20 cellular contexts compared by ENCODE assay signal in the genomic region with DNA sequence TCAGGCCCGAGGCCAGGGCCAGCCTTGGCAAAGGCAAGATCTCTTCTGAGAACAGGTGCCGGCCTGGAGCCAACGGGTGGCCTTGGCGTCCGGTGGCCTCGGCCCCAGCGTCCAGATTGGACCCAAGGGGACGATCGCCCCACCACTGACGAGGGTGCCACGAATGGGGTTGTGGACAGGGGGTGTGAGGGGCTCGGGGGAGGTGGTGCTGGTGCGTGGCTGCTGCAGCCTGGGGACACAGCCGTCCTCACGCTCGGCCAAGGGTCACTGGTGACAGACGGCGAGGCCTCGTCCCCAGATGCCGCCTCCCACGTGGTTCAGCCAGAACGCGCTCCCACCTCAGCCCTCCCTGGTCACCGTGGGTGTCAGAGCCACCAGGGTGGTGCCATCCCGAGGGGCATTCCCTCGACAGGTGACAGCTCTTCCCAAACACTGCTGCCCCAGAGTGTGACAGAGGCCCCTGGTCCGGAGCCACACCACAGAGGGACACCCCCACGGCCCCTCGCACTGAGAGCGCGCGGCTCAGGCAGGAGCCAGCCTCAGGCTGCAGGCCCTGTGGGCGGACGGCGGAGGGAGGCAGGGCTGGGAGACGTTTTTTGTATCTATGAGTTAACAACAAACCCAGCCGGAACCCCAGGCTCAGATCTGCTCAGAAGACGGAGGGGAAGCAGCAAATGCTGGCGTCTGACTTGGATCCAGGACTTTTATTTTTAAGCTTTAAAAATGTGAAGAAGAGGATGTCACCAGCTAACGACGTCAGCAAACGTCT. TPM values are rescaled to one million over a fixed set of nuclear protein-coding genes. Genes with fewer than 3 reads are reported as not detected.
DNase-seq lines count a peak whose midpoint lies in the region; ATAC-seq, FAIRE-seq and TF ChIP-seq lines count a peak whose summit lies in the region.
"Had no signal": no experiment of that assay in that cellular context is flagged by ENCODE, and none has a peak within 500 bp of the region (broad histone marks: within the 10 kb centered on the region; RNA-seq: fewer than 3 reads in every experiment).

No MANE protein-coding gene starts in this region.

- TF ChIP-seq POLR2A in right lobe of liver (IDR thresholded peaks at IDR 0.05) (no peak), HepG2 (IDR thresholded peaks at IDR 0.05; ENCODE audit: insufficient read depth in 1 of 2, low read depth in 2 of 2, low read length in 2 of 2) (no peak)

- H3K36me3 ChIP-seq in right lobe of liver, result no peaks in the 10 kb centered on the region
- no peaks in the 10 kb centered on the region for H3K36me3 ChIP-seq in HepG2 (replicated peaks in 1 of 2; ENCODE audit: control insufficient read depth in 1 of 2, insufficient read depth in 2 of 2, low read length in 2 of 2)
- no peaks in the 10 kb centered on the region for H3K36me3 ChIP-seq in upper lobe of right lung
- H3K36me3 ChIP-seq in BE2C, result no peaks in the 10 kb centered on the region
- H3K36me3 ChIP-seq: neutrophil had no signal

- H3K27me3 ChIP-seq in right lobe of liver (no peaks in the 10 kb centered on the region), HepG2 (ENCODE audit: control insufficient read depth in 1 of 2, insufficient read depth in 2 of 2, low read length in 2 of 2) (peaks cover 11 to 70% of the 10 kb centered on the region in 2 experiments; a peak in 3 of 5 replicates), upper lobe of right lung (no peaks in the 10 kb centered on the region), BE2C (peaks cover 3% of the 10 kb centered on the region)

- peaks cover 14 to 23% of the 10 kb centered on the region in 2 donors for H3K27me3 Mint-ChIP-seq in T-cell
- H3K27me3 Mint-ChIP-seq in naive B cell, result peaks cover 8 to 54% (median 49%) of the 10 kb centered on the region in 3 donors

- H3K36me3 Mint-ChIP-seq in T-cell (no peaks in the 10 kb centered on the region), naive B cell (no peaks in the 10 kb centered on the region)
- H3K36me3 Mint-ChIP-seq: activated CD4-positive, alpha-beta memory T cell treated with anti-CD3 and anti-CD28 coated beads for 36 hours had no signal

- ATAC-seq in right lobe of liver (no peak), HepG2 (no peak; the same call in 2 of the 3 replicates), T-cell (replicated peaks in 1 of 4) (no peak), naive B cell (ENCODE audit: low read depth in 2 of 2) (no peak), upper lobe of right lung (no peak)
- ATAC-seq: activated T-cell treated with anti-CD3 and anti-CD28 coated beads, Interleukin-2, amount 50 U/mL, for 4 hours had no signal

- H3K27ac ChIP-seq in right lobe of liver (no peak overlapping the region), HepG2 (ENCODE audit: extremely low read length, insufficient read depth, low read length) (no peak overlapping the region), upper lobe of right lung (no peak overlapping the region)
- H3K27ac ChIP-seq: epithelial cell of prostate, foreskin keratinocyte, KMS-11, neutrophil, RWPE1 had no signal

- DNase-seq in right lobe of liver, result peak; percentile 17 to 44 (median 43)
- DNase-seq in HepG2 (ENCODE audit: low spot score), result no peak
- peak in 1 of 34 experiments; percentile 23 for DNase-seq in T-cell
- no peak for DNase-seq in naive B cell
- DNase-seq in upper lobe of right lung, result peak; percentile 60
- no peak for DNase-seq in DMS153 treated with DMSO at 0.1 percent for 48 hours (lab: John Stamatoyannopoulos, UW; ENCODE audit: unreplicated experiment)
- no peak for DNase-seq in BE2C
- DNase-seq: activated CD4-positive, alpha-beta memory T cell treated with anti-CD3 and anti-CD28 coated beads for 36 hours; activated T-cell treated with anti-CD3 and anti-CD28 coated beads, Interleukin-2, amount 50 U/mL, for 4 hours; dermis blood vessel endothelial cell; foreskin keratinocyte; hypothalamus; NCI-H1092; NCI-H2081 treated with DMSO at 0.1 percent for 48 hours had no signal

- no peak overlapping the region for H3K4me3 ChIP-seq in right lobe of liver
- H3K4me3 ChIP-seq in HepG2 (replicated peaks in 1 of 3; ENCODE audit: insufficient read depth in 1 of 3, low read depth in 2 of 3, low read length in 3 of 3), result no peak overlapping the region
- no peak overlapping the region for H3K4me3 ChIP-seq in upper lobe of right lung
- no peak overlapping the region for H3K4me3 ChIP-seq in BE2C (ENCODE audit: low read depth, low read length)

- intact Hi-C loops in right lobe of liver (cut with DNase I) (no loop called here), HepG2 (cut with micrococcal nuclease; ENCODE audit: unreplicated experiment) (no loop called here), upper lobe of right lung (cut with DNase I) (no loop called here)

- TF ChIP-seq RAD21 in HepG2 (CRISPR knock-in tag; IDR thresholded peaks at IDR 0.05), result no peak

- H3K9ac ChIP-seq in HepG2 (ENCODE audit: insufficient read depth, low read depth, low read length), result no peak overlapping the region
- H3K9ac ChIP-seq: KMS-11 had no signal

- peaks cover 0 to 3% (median 0%) of the 10 kb centered on the region in 4 donors for H3K4me1 ChIP-seq in right lobe of liver
- peaks cover 6% of the 10 kb centered on the region for H3K4me1 ChIP-seq in HepG2 (ENCODE audit: insufficient read depth, low read length)
- peaks cover 10% of the 10 kb centered on the region for H3K4me1 ChIP-seq in upper lobe of right lung
- H3K4me1 ChIP-seq in BE2C, result no peaks in the 10 kb centered on the region
- H3K4me1 ChIP-seq: foreskin keratinocyte had no signal

- no peak for TF ChIP-seq EP300 in HepG2 (IDR thresholded peaks at IDR 0.05; ENCODE audit: low read depth in 2 of 2, low read length in 2 of 2)
- TF ChIP-seq EP300 in HepG2 (CRISPR knock-in tag; IDR thresholded peaks at IDR 0.05; ENCODE audit: borderline replicate concordance), result no peak

- TF ChIP-seq CTCF in right lobe of liver (IDR thresholded peaks at IDR 0.05), result no peak
- TF ChIP-seq CTCF in HepG2 (CRISPR knock-in tag; IDR thresholded peaks at IDR 0.05), result no peak
- no peak for TF ChIP-seq CTCF in upper lobe of right lung (IDR thresholded peaks at IDR 0.05)
- no peak for TF ChIP-seq CTCF in BE2C (IDR thresholded peaks at IDR 0.05; ENCODE audit: low read depth, low read length)

- peak overlapping the region in 2 of 3 donors; percentile 13 to 59 for H3K4me3 Mint-ChIP-seq in T-cell
- peak overlapping the region in 7 of 8 donors; percentile 21 to 89 (median 54) for H3K4me3 Mint-ChIP-seq in naive B cell
- H3K4me3 Mint-ChIP-seq: activated CD4-positive, alpha-beta memory T cell treated with anti-CD3 and anti-CD28 coated beads for 36 hours had no signal

- H3K9me3 Mint-ChIP-seq in T-cell (no peaks in the 10 kb centered on the region), naive B cell (peaks cover 0 to 6% (median 0%) of the 10 kb centered on the region in 7 donors)
- H3K9me3 Mint-ChIP-seq: activated CD4-positive, alpha-beta memory T cell treated with anti-CD3 and anti-CD28 coated beads for 36 hours; activated T-cell treated with anti-CD3 and anti-CD28 coated beads, Interleukin-2, amount 50 U/mL, for 4 hours had no signal

- CTCF ChIA-PET in HepG2 (lab: Yijun Ruan, JAX; ENCODE audit: low intra/inter-chr PET ratio, low total read pairs), result no interaction called here
- CTCF ChIA-PET in T-cell (lab: Charles Lee), result no interaction called here

- no peak overlapping the region for H3K4me2 ChIP-seq in HepG2 (ENCODE audit: low read depth, low read length)
- H3K4me2 ChIP-seq: KMS-11 had no signal

- no peak overlapping the region for H2AFZ ChIP-seq in HepG2 (ENCODE audit: low read length)

- H3K27ac Mint-ChIP-seq in T-cell, result no peak overlapping the region
- H3K27ac Mint-ChIP-seq in naive B cell, result no peak overlapping the region
- H3K27ac Mint-ChIP-seq: activated CD4-positive, alpha-beta memory T cell treated with anti-CD3 and anti-CD28 coated beads for 36 hours had no signal

- POLR2A ChIA-PET in HepG2 (lab: Yijun Ruan, JAX) (no interaction called here), T-cell (lab: Charles Lee) (no interaction called here)

- in situ Hi-C loops in HepG2 (cut with HindIII; ENCODE audit: extremely low pct_ligation_motif_present, low pct_unique_long_range_greater_than_20kb), result no loop called here

- no peaks in the 10 kb centered on the region for H4K20me1 ChIP-seq in HepG2 (ENCODE audit: insufficient read depth, low read length)

- no peaks in the 10 kb centered on the region for H3K9me3 ChIP-seq in right lobe of liver
- H3K9me3 ChIP-seq in HepG2 (ENCODE audit: low read length), result no peaks in the 10 kb centered on the region
- H3K9me3 ChIP-seq in upper lobe of right lung, result no peaks in the 10 kb centered on the region
- H3K9me3 ChIP-seq in BE2C, result no peaks in the 10 kb centered on the region
- H3K9me3 ChIP-seq: neutrophil had no signal

- FAIRE-seq in HepG2 (lab: Jason Lieb, UNC), result no peak
- FAIRE-seq: bronchial epithelial cell had no signal

- BruUV-seq in HepG2 (replicated peaks; lab: Mats Ljungman, UMichigan), result no TSS peak

- no peaks in the 10 kb centered on the region for H3K79me2 ChIP-seq in HepG2 (ENCODE audit: insufficient read depth, low read length)

- peaks cover 14 to 24% (median 23%) of the 10 kb centered on the region in 3 donors for H3K4me1 Mint-ChIP-seq in T-cell
- peaks cover 19 to 32% (median 20%) of the 10 kb centered on the region in 3 donors for H3K4me1 Mint-ChIP-seq in naive B cell

- WGBS in right lobe of liver (ENCODE audit: insufficient coverage, low coverage, low lambda C conversion rate, missing lambda C conversion rate), result 76% methylated on average over 8 of the region's 42 CpGs
- WGBS in HepG2 (ENCODE audit: low lambda C conversion rate), result 54% methylated on average over 19 of the region's 42 CpGs

RNA-seq across cellular contexts. Expression of a gene that starts 18.5 kb away (rescaled TPM):
- total RNA-seq in right lobe of liver, result under 1 TPM; 0.16 to 0.67 (median 0.32) TPM
- 0.74 and 0.84 TPM in 2 replicates for total RNA-seq in HepG2 (2016; rRNA removed; fragmentation: Illumina TruSeq; extraction: Trizol)
- total RNA-seq in HepG2 (2016; cell fraction: cytosol; rRNA removed; fragmentation: Illumina TruSeq; extraction: Trizol; ENCODE audit: low read depth), result not detected in 2 replicates
- total RNA-seq in HepG2 (2016; cell fraction: insoluble cytoplasmic fraction; rRNA removed; fragmentation: Illumina TruSeq; extraction: Trizol), result 0.87 and 1.1 TPM in 2 replicates
- 0.21 and 0.34 TPM in 2 replicates for total RNA-seq in HepG2 (2016; cell fraction: membrane; rRNA removed; fragmentation: Illumina TruSeq; extraction: Trizol)
- total RNA-seq in HepG2 (2016; cell fraction: nucleus; rRNA removed; fragmentation: Illumina TruSeq; extraction: Trizol), result 0.53 and 1.3 TPM in 2 replicates
- polyA plus RNA-seq in HepG2 (2011; rRNA removed), result 0.10 and 0.24 TPM in 2 replicates
- polyA plus RNA-seq in HepG2 (2011; cell fraction: cytosol; rRNA removed), result 0.13 and 0.19 TPM in 2 replicates
- 0.05 and 0.27 TPM in 2 replicates for polyA plus RNA-seq in HepG2 (2011; cell fraction: nucleus; rRNA removed)
- 0.12 and 0.16 TPM in 2 replicates for polyA plus RNA-seq in HepG2 (2012)
- polyA plus RNA-seq in HepG2 (2016; cell fraction: cytosol; fragmentation: Illumina TruSeq; extraction: Trizol; ENCODE audit: low read depth), result 0.18 and 0.26 TPM in 2 replicates
- polyA plus RNA-seq in HepG2 (2016; cell fraction: insoluble cytoplasmic fraction; fragmentation: Illumina TruSeq; extraction: Trizol; ENCODE audit: low read depth), result 0.86 and 1.2 TPM in 2 replicates
- polyA plus RNA-seq in HepG2 (2016; cell fraction: membrane; fragmentation: Illumina TruSeq; extraction: Trizol; ENCODE audit: low read depth), result 0.33 and 0.34 TPM in 2 replicates
- polyA plus RNA-seq in HepG2 (2016; cell fraction: nucleus; fragmentation: Illumina TruSeq; extraction: Trizol; ENCODE audit: insufficient read depth, low read depth), result 0.60 and 0.65 TPM in 2 replicates
- 0.06 TPM in 1 of 2 replicates, not detected in the other for polyA minus RNA-seq in HepG2 (2011; rRNA and poly(A)+ RNA removed; ENCODE audit: low replicate concordance)
- polyA minus RNA-seq in HepG2 (2011; cell fraction: cytosol; rRNA and poly(A)+ RNA removed), result not detected in 2 replicates
- 0.26 TPM in 1 of 2 replicates, not detected in the other for polyA minus RNA-seq in HepG2 (2011; cell fraction: nucleus; rRNA and poly(A)+ RNA removed)
- total RNA-seq in T-cell, result not detected
- polyA plus RNA-seq in naive B cell (ENCODE audit: low read depth in 6 of 6), result under 1 TPM in 1 of 6 donors, not detected in 5; 0.05 TPM
- 0.52 TPM for total RNA-seq in upper lobe of right lung
- polyA plus RNA-seq in BE2C (2012; ENCODE audit: insufficient read depth, insufficient read length, low read depth), result not detected
- total RNA-seq: HT-29 had no signal

Comparison
In these comparisons a context has a peak if more than half of its experiments do, and no peak if none do; other contexts are left out.
1. DNase-seq: peak in right lobe of liver (3 of 3) and upper lobe of right lung (single experiment); none in HepG2 (single experiment), naive B cell (single experiment), DMS153 treated with DMSO at 0.1 percent for 48 hours (single experiment) and BE2C (single experiment).